In genomic region chr12:30847259-30847658, GRCh38 we compare ENCODE assay signal across 8 cellular contexts.
DNase-seq lines count a peak whose midpoint lies in the region; ATAC-seq, FAIRE-seq and TF ChIP-seq lines count a peak whose summit lies in the region.

No MANE protein-coding gene starts in this region.

- H3K27ac ChIP-seq in C4-2B, result no peak overlapping the region

- ATAC-seq in left ventricle myocardium superior, result peak; percentile 29
- no peak for ATAC-seq in GM18867 (IDR thresholded peaks at IDR 0.05; ENCODE audit: unreplicated experiment)

- no peak overlapping the region for H3K4me3 ChIP-seq in WI38 (ENCODE audit: low read depth, low read length)

- FAIRE-seq in GM19239 (lab: Jason Lieb, UNC), result peak; percentile 75

- DNase-seq in GM19239 (ENCODE audit: insufficient read length, low spot score) (no peak), NCI-H2171 (lab: John Stamatoyannopoulos, UW) (peak; percentile 58), left ventricle myocardium superior (no peak), stromal cell of bone marrow (ENCODE audit: low read depth) (peak; percentile 40), HuH-7 (ENCODE audit: low spot score) (no peak)

- intact Hi-C loops in left ventricle myocardium superior (cut with micrococcal nuclease), result loop anchor here (5.0 kb wide), 1 partner anchor 140 kb away; no protein-coding TSS in a partner anchor

- TF ChIP-seq CTCF in C4-2B (conservative IDR thresholded peaks at IDR 0.05), result peak; percentile 92
- peak; percentile 47; the same call in 1 of the 2 replicates for TF ChIP-seq CTCF in WI38 (IDR thresholded peaks at IDR 0.05; ENCODE audit: low read depth, low read length)

Comparison
In these comparisons a context has a peak if more than half of its experiments do, and no peak if none do; other contexts are left out.
1. DNase-seq: peak in NCI-H2171 (single experiment) and stromal cell of bone marrow (single experiment); none in GM19239 (single experiment), left ventricle myocardium superior (single experiment) and HuH-7 (single experiment).